ENCODE assay signal across 8 cellular contexts in genomic region chr1:45359882-45360513, GRCh38. TPM values are rescaled to one million over a fixed set of nuclear protein-coding genes. Genes with fewer than 3 reads are reported as not detected.
DNase-seq lines count a peak whose midpoint lies in the region; ATAC-seq and TF ChIP-seq lines count a peak whose summit lies in the region.

No MANE protein-coding gene starts in this region.

- H3K4me1 Mint-ChIP-seq in Caco-2 (ENCODE audit: low read depth, unreplicated experiment), result peaks cover 20% of the 10 kb centered on the region

- CTCF ChIA-PET in Caco-2 (lab: Charles Lee), result interaction anchor here (1.5 to 1.6 kb wide), 3 partner anchors 131 to 135 kb away, joined by 3 to 13 read pairs (median 9); partner anchors contain the start of gene TESK2

- no peaks in the 10 kb centered on the region for H3K9me3 Mint-ChIP-seq in Caco-2 (ENCODE audit: unreplicated experiment)

- H3K4me3 Mint-ChIP-seq in Caco-2 (ENCODE audit: unreplicated experiment), result no peak overlapping the region

- no peak overlapping the region for H3K4me3 ChIP-seq in Caco-2 (ENCODE audit: low read depth, low read length)
- no peak overlapping the region for H3K4me3 ChIP-seq in HUES64 (ENCODE audit: low read length)
- peak overlapping the region in 1 of 2 donors; percentile 17 for H3K4me3 ChIP-seq in right atrium auricular region

- 48% methylated on average over 5 of the region's 7 CpGs for WGBS in HUES64

- TF ChIP-seq CTCF in Caco-2 (IDR thresholded peaks at IDR 0.05; ENCODE audit: insufficient read depth in 1 of 2, low read depth in 1 of 2, low read length in 1 of 2, severe bottlenecking in 1 of 2, unreplicated experiment in 1 of 2), result peak; percentile 39 to 40
- peak; percentile 44 to 79 for TF ChIP-seq CTCF in right atrium auricular region (IDR thresholded peaks at IDR 0.05)

- DNase-seq in Caco-2, result peak in 1 of 2 experiments; percentile 53
- peak; percentile 58 for DNase-seq in RPMI7951 (ENCODE audit: low read depth)
- DNase-seq in amygdala (lab: John Stamatoyannopoulos, UW), result peak in 38 of 56 donors; percentile 6 to 84 (median 32)
- DNase-seq in right atrium auricular region (ENCODE audit: low spot score), result peak; percentile 83
- peak; percentile 85 for DNase-seq in sciatic nerve (ENCODE audit: low spot score)

- H3K9me3 ChIP-seq in Caco-2 (no peaks in the 10 kb centered on the region), HUES64 (ENCODE audit: insufficient read depth, low read depth, low read length) (no peaks in the 10 kb centered on the region), right atrium auricular region (no peaks in the 10 kb centered on the region)

- H3K36me3 Mint-ChIP-seq in Caco-2 (ENCODE audit: insufficient read depth, unreplicated experiment), result no peaks in the 10 kb centered on the region

- intact Hi-C loops in Caco-2 (cut with micrococcal nuclease; ENCODE audit: unreplicated experiment) (loop anchor here (1.0 to 5.0 kb wide), 2 partner anchors 37 to 131 kb away; partner anchors contain the start of gene TESK2), sciatic nerve (cut with DNase I) (loop anchor here (5.0 kb wide), 2 partner anchors 132 to 207 kb away; partner anchors contain the start of gene TESK2)

- no peak overlapping the region for H3K9ac ChIP-seq in HUES64 (ENCODE audit: low read depth, low read length)

- BruUV-seq in Caco-2 (replicated peaks; lab: Mats Ljungman, UMichigan), result no TSS peak

- POLR2A ChIA-PET in Caco-2 (lab: Charles Lee), result interaction anchor here (0.7 to 1.1 kb wide), 2 partner anchors 70 to 131 kb away, joined by 3 to 5 read pairs; partner anchors contain the start of gene TESK2

- H3K27me3 ChIP-seq in Caco-2 (replicated peaks; ENCODE audit: control insufficient read depth, insufficient read depth, low read length) (no peaks in the 10 kb centered on the region), HUES64 (ENCODE audit: insufficient read depth, low read length) (no peaks in the 10 kb centered on the region), right atrium auricular region (no peaks in the 10 kb centered on the region)

- H3K36me3 ChIP-seq in Caco-2 (ENCODE audit: control insufficient read depth, insufficient read depth, low read length) (no peaks in the 10 kb centered on the region), HUES64 (ENCODE audit: insufficient read depth, low read length) (no peaks in the 10 kb centered on the region), right atrium auricular region (no peaks in the 10 kb centered on the region)

- H3K27ac ChIP-seq in HUES64 (ENCODE audit: low read depth, low read length) (peak overlapping the region; percentile 63; the same call in 1 of the 2 replicates), right atrium auricular region (peak overlapping the region; percentile 63 to 82)

- ATAC-seq in sciatic nerve (peak; percentile 90), HG02759 (IDR thresholded peaks at IDR 0.05; ENCODE audit: unreplicated experiment) (no peak), HG02884 (IDR thresholded peaks at IDR 0.05; ENCODE audit: unreplicated experiment) (no peak)

- no peak overlapping the region for H3K27ac Mint-ChIP-seq in Caco-2 (ENCODE audit: unreplicated experiment)

- no peaks in the 10 kb centered on the region for H3K27me3 Mint-ChIP-seq in Caco-2 (ENCODE audit: insufficient read depth, unreplicated experiment)

- no peaks in the 10 kb centered on the region for H3K4me1 ChIP-seq in Caco-2
- peaks cover 15% of the 10 kb centered on the region for H3K4me1 ChIP-seq in HUES64 (ENCODE audit: insufficient read depth, low read length)
- peaks cover 0 to 17% of the 10 kb centered on the region in 2 donors for H3K4me1 ChIP-seq in right atrium auricular region

RNA-seq across cellular contexts. Expression of gene MUTYH, which starts 19.8 kb away (rescaled TPM):
- 46.3 and 48.4 TPM in 2 replicates for total RNA-seq in Caco-2 (2022)
- 29.5 TPM for polyA plus RNA-seq in HUES64 (2013, experiment 1 of 2)
- 34.4 TPM for polyA plus RNA-seq in HUES64 (2013, experiment 2 of 2)
- total RNA-seq in RPMI7951 (2014; rRNA removed; shearing (Covaris generic)), result 11.4 and 14.3 TPM in 2 replicates
- 10 to 100 TPM in 1 of 2 donors, 1 to 10 TPM in 1; 4.2 to 11.1 TPM for total RNA-seq in right atrium auricular region
- total RNA-seq in sciatic nerve, result 37.5 TPM

RNA-seq across cellular contexts. Expression of gene TOE1, which starts 20.0 kb away (rescaled TPM):
- total RNA-seq in Caco-2 (2022) (15.5 and 19.0 TPM in 2 replicates), right atrium auricular region (1 to 10 TPM; 5.4 to 6.8 TPM), sciatic nerve (8.8 TPM)
- polyA plus RNA-seq in HUES64 (2013, experiment 1 of 2), result 20.9 TPM
- 17.2 TPM for polyA plus RNA-seq in HUES64 (2013, experiment 2 of 2)
- 30.3 and 33.4 TPM in 2 replicates for total RNA-seq in RPMI7951 (2014; rRNA removed; shearing (Covaris generic))

RNA-seq across cellular contexts. Expression of gene HPDL, which starts 33.3 kb away (rescaled TPM):
- total RNA-seq in Caco-2 (2022) (78.2 and 90.6 TPM in 2 replicates), right atrium auricular region (not detected), sciatic nerve (2.3 TPM)
- 3.2 TPM for polyA plus RNA-seq in HUES64 (2013, experiment 1 of 2)
- 3.9 TPM for polyA plus RNA-seq in HUES64 (2013, experiment 2 of 2)
- total RNA-seq in RPMI7951 (2014; rRNA removed; shearing (Covaris generic)), result 2.3 TPM in 2 replicates

Comparison
In these comparisons a context has a peak if more than half of its experiments do, and no peak if none do; other contexts are left out.
1. RNA of gene HPDL, which starts 33.3 kb away (total RNA-seq): 78.2 to 90.6 TPM in Caco-2; 2.3 TPM in RPMI7951, 2.3 TPM in sciatic nerve (single experiment) and not detected in right atrium auricular region; every median in the first group is over 10 times any median in the second.